ENCODE assay signal across 8 cellular contexts in the genomic region with DNA sequence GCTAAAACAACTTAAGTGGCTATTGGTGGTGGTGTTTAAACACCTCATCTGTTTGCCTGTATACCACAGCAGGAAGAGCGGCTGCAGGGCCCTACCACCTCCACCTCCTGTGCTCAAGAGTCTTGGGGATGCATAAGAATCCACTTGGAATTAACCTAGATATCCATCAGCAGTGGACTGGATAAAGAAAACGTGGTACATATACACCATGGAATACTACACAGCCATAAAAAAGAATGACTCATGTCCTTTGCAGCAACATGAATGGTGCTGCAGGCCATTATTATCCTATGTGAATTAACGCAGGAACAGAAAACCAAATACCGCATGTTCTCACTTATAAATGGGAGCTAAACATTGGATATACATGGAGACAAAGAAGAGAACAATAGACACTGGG.
"Had no signal": no experiment of that assay in that cellular context is flagged by ENCODE, and none has a peak within 500 bp of the region (broad histone marks: within the 10 kb centered on the region; RNA-seq: fewer than 3 reads in every experiment).

No MANE protein-coding gene starts in this region.

- H3K4me1 Mint-ChIP-seq: IgD-negative memory B cell had no signal

- H3K9ac ChIP-seq: KMS-11 had no signal

- ATAC-seq: HepG2 had no signal

- DNase-seq: IMR-90, KBM-7, KG1 had no signal

- H3K27ac ChIP-seq: HL-60, KMS-11 had no signal

- H3K27me3 Mint-ChIP-seq: IgD-negative memory B cell had no signal

- H3K27ac Mint-ChIP-seq: IgD-negative memory B cell had no signal

- H3K4me3 Mint-ChIP-seq: IgD-negative memory B cell had no signal

- H3K4me2 ChIP-seq: KMS-11 had no signal

- FAIRE-seq: HepG2, HTR-8/SVneo had no signal
